Comparison of ENCODE assay signal across 14 cellular contexts in genomic region chr22:37295213-37295886, GRCh38. TPM values are rescaled to one million over a fixed set of nuclear protein-coding genes. Genes with fewer than 3 reads are reported as not detected.
A peak's percentile ranks its signal among the peaks of the same experiment; 100 is the strongest.
DNase-seq lines count a peak whose midpoint lies in the region; ATAC-seq, FAIRE-seq and TF ChIP-seq lines count a peak whose summit lies in the region.
"Had no signal": no experiment of that assay in that cellular context is flagged by ENCODE, and none has a peak within 500 bp of the region (broad histone marks: within the 10 kb centered on the region; RNA-seq: fewer than 3 reads in every experiment).

No MANE protein-coding gene starts in this region.

- H3K9me3 Mint-ChIP-seq in activated naive CD4-positive, alpha-beta T cell treated with anti-CD3 and anti-CD28 coated beads, Interleukin-2, amount 10 ng/mL, durations not matched to agents 7 days and 5 days: peaks cover 2% of the 10 kb centered on the region
- H3K9me3 Mint-ChIP-seq: type B pancreatic cell had no signal

- no peak overlapping the region; the same call in 1 of the 2 replicates for H2BK15ac ChIP-seq in H1 (ENCODE audit: low read length)

- peaks cover 84% of the 10 kb centered on the region for H3K4me1 Mint-ChIP-seq in activated naive CD4-positive, alpha-beta T cell treated with anti-CD3 and anti-CD28 coated beads, Interleukin-2, amount 10 ng/mL, durations not matched to agents 7 days and 5 days

- no peak overlapping the region for H3K56ac ChIP-seq in H1 (replicated peaks; ENCODE audit: insufficient read length, low read depth, low read length)

- no peak for ATAC-seq in HG03442 (IDR thresholded peaks at IDR 0.05; ENCODE audit: unreplicated experiment)

- H3K4ac ChIP-seq in H1 (replicated peaks; ENCODE audit: insufficient read length, low read depth, low read length): no peak overlapping the region

- peaks cover 17% of the 10 kb centered on the region for H3K4me1 ChIP-seq in OCI-LY7 (ENCODE audit: insufficient read depth, low read length, poor library complexity, severe bottlenecking)
- peaks cover 0 to 6% (median 3%) of the 10 kb centered on the region in 4 experiments; a peak in 4 of 7 replicates for H3K4me1 ChIP-seq in H1 (replicated peaks in 1 of 4; ENCODE audit: control insufficient read depth in 3 of 4, insufficient read depth in 4 of 4, low read length in 3 of 4)
- peaks cover 28% of the 10 kb centered on the region for H3K4me1 ChIP-seq in thymus (ENCODE audit: control insufficient read depth, insufficient read depth, low read length)
- H3K4me1 ChIP-seq in SK-N-SH (ENCODE audit: control insufficient read depth in 1 of 2, insufficient read depth in 2 of 2, low read depth in 1 of 2, low read length in 1 of 2): peaks cover 0 to 3% of the 10 kb centered on the region in 2 experiments; a peak in 1 of 4 replicates
- H3K4me1 ChIP-seq: SJSA1 had no signal

- H3K4me3 ChIP-seq in OCI-LY7 (ENCODE audit: low read depth, low read length, poor library complexity, severe bottlenecking) (no peak overlapping the region), H1 (ENCODE audit: extremely low read depth in 1 of 4, insufficient read depth in 2 of 4, low read depth in 3 of 4, low read length in 4 of 4) (no peak overlapping the region), thymus (ENCODE audit: low read length) (no peak overlapping the region), SK-N-SH (ENCODE audit: low read depth in 2 of 2, low read length in 1 of 2) (no peak overlapping the region)
- H3K4me3 ChIP-seq: coronary artery, SJSA1 had no signal

- H2AFZ ChIP-seq in OCI-LY7 (ENCODE audit: low read length) (peak overlapping the region; percentile 5; the same call in 1 of the 2 replicates), H1 (ENCODE audit: low read length) (no peak overlapping the region), SK-N-SH (ENCODE audit: low read depth) (no peak overlapping the region)

- TF ChIP-seq EP300 in H1 (IDR thresholded peaks at IDR 0.05; ENCODE audit: borderline replicate concordance in 1 of 2, low read depth in 2 of 2, low read length in 2 of 2) (no peak), SK-N-SH (IDR thresholded peaks at IDR 0.05; ENCODE audit: borderline replicate concordance in 1 of 2, low read depth in 1 of 2, low read length in 1 of 2) (no peak)

- peak overlapping the region; percentile 84 for H3K27ac Mint-ChIP-seq in activated naive CD4-positive, alpha-beta T cell treated with anti-CD3 and anti-CD28 coated beads, Interleukin-2, amount 10 ng/mL, durations not matched to agents 7 days and 5 days
- H3K27ac Mint-ChIP-seq: type B pancreatic cell had no signal

- H3K27ac ChIP-seq in OCI-LY7 (ENCODE audit: low read depth, low read length, poor library complexity, severe bottlenecking) (peak overlapping the region; percentile 51), H1 (ENCODE audit: low read depth, low read length) (no peak overlapping the region), thymus (ENCODE audit: low read depth) (peak overlapping the region; percentile 91), SK-N-SH (ENCODE audit: low read depth in 2 of 2, low read length in 1 of 2) (no peak overlapping the region)
- H3K27ac ChIP-seq: coronary artery, epithelial cell of prostate, SJSA1 had no signal

- H3K18ac ChIP-seq in H1 (ENCODE audit: extremely low read depth, low read length): no peak overlapping the region

- no peak for TF ChIP-seq POLR2A in H1 (IDR thresholded peaks at IDR 0.05; ENCODE audit: control extremely low read depth in 1 of 2, low read depth in 2 of 2, low read length in 2 of 2)

- no peaks in the 10 kb centered on the region for H3K79me2 ChIP-seq in OCI-LY7 (ENCODE audit: insufficient read depth, low read depth, low read length)
- no peaks in the 10 kb centered on the region for H3K79me2 ChIP-seq in H1 (ENCODE audit: control insufficient read depth in 1 of 2, insufficient read depth in 2 of 2, low read length in 2 of 2)
- no peaks in the 10 kb centered on the region for H3K79me2 ChIP-seq in SK-N-SH (ENCODE audit: insufficient read depth)

- H2AK5ac ChIP-seq in H1 (ENCODE audit: low read depth, low read length): no peak overlapping the region

- peaks cover 87% of the 10 kb centered on the region for H3K36me3 Mint-ChIP-seq in activated naive CD4-positive, alpha-beta T cell treated with anti-CD3 and anti-CD28 coated beads, Interleukin-2, amount 10 ng/mL, durations not matched to agents 7 days and 5 days
- H3K36me3 Mint-ChIP-seq: type B pancreatic cell had no signal

- no peak overlapping the region; the same call in 1 of the 2 replicates for H4K8ac ChIP-seq in H1 (ENCODE audit: extremely low read depth, insufficient read depth, low read length)

- H3F3A ChIP-seq in SK-N-SH (replicated peaks; ENCODE audit: insufficient read depth): no peaks in the 10 kb centered on the region

- DNase-seq in activated naive CD4-positive, alpha-beta T cell treated with anti-CD3 and anti-CD28 coated beads, Interleukin-2, amount 10 ng/mL, durations not matched to agents 7 days and 5 days: peak; percentile 50
- DNase-seq in activated naive CD4-positive, alpha-beta T cell treated with Interleukin-2 at 50 U/mL for 16 hours: no peak
- peak; percentile 64 for DNase-seq in OCI-LY7 (ENCODE audit: low spot score)
- DNase-seq in H1 (ENCODE audit: low read depth in 1 of 2, low spot score in 2 of 2): no peak
- no peak for DNase-seq in NK-92 treated with Interleukin-12 subunit alpha and Interleukin-12 subunit beta, amount 100 ng/mL, for 24 hours (lab: John Stamatoyannopoulos, UW)
- no peak for DNase-seq in SK-N-SH
- DNase-seq: NCI-H1417; stimulated activated CD4-positive, alpha-beta T cell treated with anti-CD3 and anti-CD28 coated beads, Interleukin-4, amount 100 ng/mL, for 1 hour had no signal

- no peak overlapping the region for H4K91ac ChIP-seq in H1 (replicated peaks; ENCODE audit: insufficient read length, low read length)

- H3K9ac ChIP-seq in H1 (replicated peaks in 1 of 4; ENCODE audit: extremely low read depth in 1 of 4, low read depth in 3 of 4, low read length in 3 of 4): no peak overlapping the region
- H3K9ac ChIP-seq in SK-N-SH: no peak overlapping the region

- no peaks in the 10 kb centered on the region for H3K27me3 Mint-ChIP-seq in activated naive CD4-positive, alpha-beta T cell treated with anti-CD3 and anti-CD28 coated beads, Interleukin-2, amount 10 ng/mL, durations not matched to agents 7 days and 5 days

- no peak for FAIRE-seq in H1 (lab: Jason Lieb, UNC)

- intact Hi-C loops in OCI-LY7 (cut with micrococcal nuclease; ENCODE audit: unreplicated experiment): no loop called here

- H4K20me1 ChIP-seq in OCI-LY7 (ENCODE audit: insufficient read depth, low read length) (no peaks in the 10 kb centered on the region), H1 (replicated peaks in 1 of 2; ENCODE audit: control insufficient read depth in 1 of 2, insufficient read depth in 2 of 2, low read length in 2 of 2) (no peaks in the 10 kb centered on the region), SK-N-SH (ENCODE audit: insufficient read depth) (no peaks in the 10 kb centered on the region)

- CTCF ChIA-PET in activated naive CD4-positive, alpha-beta T cell treated with anti-CD3 and anti-CD28 coated beads, Interleukin-2, amount 10 ng/mL, durations not matched to agents 7 days and 5 days (lab: Charles Lee): interaction anchor here (1.2 to 1.3 kb wide), 2 partner anchors 11 to 28 kb away, joined by 3 to 4 read pairs; no protein-coding TSS in a partner anchor
- CTCF ChIA-PET in OCI-LY7 (lab: Charles Lee; ENCODE audit: unreplicated experiment) (interaction anchor here (0.5 kb wide), 1 partner anchor 108 kb away, joined by 3 read pairs; no protein-coding TSS in a partner anchor), H1 (lab: Charles Lee; ENCODE audit: partially characterized antibody) (interaction anchor here (1.6 to 2.7 kb wide), 5 partner anchors 9 to 133 kb away, joined by 5 to 17 read pairs (median 6); partner anchors contain the start of gene CYTH4), SK-N-SH (lab: Yijun Ruan, JAX) (interaction anchor here (1.0 to 1.4 kb wide), 2 partner anchors 21 to 133 kb away, joined by 3 to 5 read pairs; no protein-coding TSS in a partner anchor)

- H2BK5ac ChIP-seq in H1 (ENCODE audit: low read depth, low read length): no peak overlapping the region

- POLR2A ChIA-PET in OCI-LY7 (lab: Charles Lee) (interaction anchor here (0.5 kb wide), 1 partner anchor 129 kb away, joined by 3 read pairs; no protein-coding TSS in a partner anchor), H1 (lab: Charles Lee; ENCODE audit: partially characterized antibody) (no interaction called here), SK-N-SH (lab: Yijun Ruan, JAX) (no interaction called here)

- no peak overlapping the region for H2BK120ac ChIP-seq in H1 (replicated peaks; ENCODE audit: low read depth, low read length)

- no peak overlapping the region for H3K14ac ChIP-seq in H1 (ENCODE audit: insufficient read length)

- H3K79me1 ChIP-seq in H1 (ENCODE audit: low read depth, low read length): no peaks in the 10 kb centered on the region

- no peak overlapping the region for H4K5ac ChIP-seq in H1 (ENCODE audit: insufficient read length, low read depth, low read length)

- BruUV-seq in OCI-LY7 (replicated peaks; lab: Mats Ljungman, UMichigan): no TSS peak

- TF ChIP-seq CTCF in OCI-LY7 (conservative IDR thresholded peaks at IDR 0.05; ENCODE audit: low read length) (no peak), H1 (IDR thresholded peaks at IDR 0.05; ENCODE audit: control extremely low read depth in 1 of 3, insufficient read depth in 1 of 3, low read depth in 1 of 3, low read length in 3 of 3) (no peak), SK-N-SH (IDR thresholded peaks at IDR 0.05) (no peak)

- peaks cover 6% of the 10 kb centered on the region for H3K9me3 ChIP-seq in OCI-LY7 (ENCODE audit: low read length)
- H3K9me3 ChIP-seq in H1 (ENCODE audit: insufficient read depth in 2 of 2, low read depth in 1 of 2, low read length in 1 of 2): peaks cover 0 to 5% of the 10 kb centered on the region in 2 experiments; a peak in 2 of 4 replicates
- no peaks in the 10 kb centered on the region for H3K9me3 ChIP-seq in thymus (ENCODE audit: control insufficient read depth)
- no peaks in the 10 kb centered on the region for H3K9me3 ChIP-seq in SK-N-SH
- H3K9me3 ChIP-seq: SJSA1 had no signal

- peaks cover 58% of the 10 kb centered on the region for H3K36me3 ChIP-seq in OCI-LY7 (ENCODE audit: insufficient read depth, low read length)
- H3K36me3 ChIP-seq in H1 (ENCODE audit: control insufficient read depth in 2 of 4, insufficient read depth in 4 of 4, low read length in 3 of 4): no peaks in the 10 kb centered on the region
- H3K36me3 ChIP-seq in thymus (ENCODE audit: control insufficient read depth, insufficient read depth): peaks cover 57% of the 10 kb centered on the region
- no peaks in the 10 kb centered on the region for H3K36me3 ChIP-seq in SK-N-SH (replicated peaks in 1 of 2; ENCODE audit: control insufficient read depth in 1 of 2, insufficient read depth in 2 of 2, low read length in 1 of 2)
- H3K36me3 ChIP-seq: SJSA1 had no signal

- H3K27me3 ChIP-seq in H1 (replicated peaks in 1 of 4; ENCODE audit: control insufficient read depth in 3 of 4, extremely low read depth in 1 of 4, insufficient read depth in 3 of 4, low read length in 3 of 4) (no peaks in the 10 kb centered on the region; a peak in 1 of 7 replicates), thymus (ENCODE audit: control insufficient read depth, insufficient read depth) (no peaks in the 10 kb centered on the region), SK-N-SH (ENCODE audit: insufficient read depth) (no peaks in the 10 kb centered on the region)
- H3K27me3 ChIP-seq: SJSA1 had no signal

- H2BK12ac ChIP-seq in H1 (ENCODE audit: low read depth, low read length): 0 out of 2 replicates have a peak overlapping the region, but pooled peaks have one; percentile 55

- TF ChIP-seq RAD21 in H1 (IDR thresholded peaks at IDR 0.05 in 1 of 2, conservative IDR thresholded peaks at IDR 0.05 in 1 of 2; ENCODE audit: low read depth in 2 of 2, low read length in 2 of 2): no peak
- no peak for TF ChIP-seq RAD21 in SK-N-SH (IDR thresholded peaks at IDR 0.05; ENCODE audit: low read length)

- H3K23me2 ChIP-seq in H1 (ENCODE audit: low read depth, low read length): no peaks in the 10 kb centered on the region; the same call in 1 of the 2 replicates

- 82% methylated on average over 18 of the region's 18 CpGs; no CpG with 5 or more reads in 1 of the 2 experiments for WGBS in H1 (ENCODE audit: extremely low coverage in 1 of 2, insufficient coverage in 1 of 2, insufficient read length in 1 of 2, insufficient replicate concordance in 2 of 2, low coverage in 1 of 2, low lambda C conversion rate in 2 of 2, missing lambda C conversion rate in 1 of 2), 2 experiments
- WGBS in thymus: 32% methylated on average over 18 of the region's 18 CpGs
- WGBS in SK-N-SH (ENCODE audit: low lambda C conversion rate): 74% methylated on average over 14 of the region's 18 CpGs

- no peak overlapping the region for H2BK20ac ChIP-seq in H1 (ENCODE audit: low read length)

- no peak overlapping the region for H3K23ac ChIP-seq in H1 (ENCODE audit: insufficient read length)

- no peak overlapping the region for H3K4me3 Mint-ChIP-seq in activated naive CD4-positive, alpha-beta T cell treated with anti-CD3 and anti-CD28 coated beads, Interleukin-2, amount 10 ng/mL, durations not matched to agents 7 days and 5 days
- H3K4me3 Mint-ChIP-seq: type B pancreatic cell had no signal

- H3K4me2 ChIP-seq in OCI-LY7 (ENCODE audit: low read length) (peak overlapping the region; percentile 55), H1 (ENCODE audit: insufficient read depth in 1 of 2, low read depth in 2 of 2, low read length in 2 of 2) (no peak overlapping the region), SK-N-SH (no peak overlapping the region)

- H3K9me2 ChIP-seq in OCI-LY7 (ENCODE audit: insufficient read depth, low read length): no peaks in the 10 kb centered on the region
- no peaks in the 10 kb centered on the region for H3K9me2 ChIP-seq in SK-N-SH

RNA-seq across cellular contexts. Expression of gene CYTH4, which starts 13.0 kb away (rescaled TPM):
- total RNA-seq in OCI-LY7 (2014; rRNA removed; shearing (Covaris generic)): 20.6 and 35.0 TPM in 2 replicates
- total RNA-seq in OCI-LY7 (2022): 24.8 and 28.1 TPM in 2 replicates
- total RNA-seq in H1 (2021; fragmentation: NEBNext Ultra II Directional; extraction: Animal tissue kit (Norgen Biotek cat#: 25700)): not detected in 2 replicates
- polyA plus RNA-seq in H1 (2011; rRNA removed) (0.08 and 0.09 TPM in 2 replicates), thymus (54.6 TPM), SK-N-SH (2012; rRNA removed) (0.03 and 0.07 TPM in 2 replicates)
- 0.43 TPM for polyA plus RNA-seq in H1 (2011; cell fraction: cytosol; rRNA removed)
- polyA plus RNA-seq in H1 (2011; cell fraction: nucleus; rRNA removed): 0.16 TPM
- 0.07 to 0.11 TPM in 2 of 4 replicates, not detected in the others for polyA plus RNA-seq in H1 (2012, experiment 1 of 2)
- polyA plus RNA-seq in H1 (2012, experiment 2 of 2): not detected
- polyA plus RNA-seq in H1 (2013, experiment 1 of 2): 0.02 TPM
- polyA plus RNA-seq in H1 (2013, experiment 2 of 2): 0.04 TPM
- 0.10 TPM in 1 of 2 replicates, not detected in the other for polyA minus RNA-seq in H1 (2011; rRNA and poly(A)+ RNA removed)
- polyA minus RNA-seq in H1 (2011; cell fraction: cytosol; rRNA and poly(A)+ RNA removed): not detected
- not detected for polyA minus RNA-seq in H1 (2011; cell fraction: nucleus; rRNA and poly(A)+ RNA removed)
- 0.01 and 0.04 TPM in 2 replicates for polyA plus RNA-seq in SK-N-SH (2012; cell fraction: cytosol; rRNA removed)
- 0.08 and 0.13 TPM in 2 replicates for polyA plus RNA-seq in SK-N-SH (2012; cell fraction: nucleus; rRNA removed)

RNA-seq across cellular contexts. Expression of gene RAC2, which starts 51.3 kb away (rescaled TPM):
- total RNA-seq in OCI-LY7 (2014; rRNA removed; shearing (Covaris generic)): 91.5 and 142 TPM in 2 replicates
- total RNA-seq in OCI-LY7 (2022): 321 and 331 TPM in 2 replicates
- total RNA-seq in H1 (2021; fragmentation: NEBNext Ultra II Directional; extraction: Animal tissue kit (Norgen Biotek cat#: 25700)): 2.1 and 2.3 TPM in 2 replicates
- polyA plus RNA-seq in H1 (2011; rRNA removed) (4.3 and 6.1 TPM in 2 replicates), thymus (206 TPM), SK-N-SH (2012; rRNA removed) (22.6 and 29.9 TPM in 2 replicates)
- 1.5 TPM for polyA plus RNA-seq in H1 (2011; cell fraction: cytosol; rRNA removed)
- 6.4 TPM for polyA plus RNA-seq in H1 (2011; cell fraction: nucleus; rRNA removed)
- polyA plus RNA-seq in H1 (2012, experiment 1 of 2): 1.6 to 3.7 TPM (median 2.8 TPM) in 4 replicates
- 1.8 TPM for polyA plus RNA-seq in H1 (2012, experiment 2 of 2)
- polyA plus RNA-seq in H1 (2013, experiment 1 of 2): 4.4 TPM
- 4.1 TPM for polyA plus RNA-seq in H1 (2013, experiment 2 of 2)
- 1.7 and 2.9 TPM in 2 replicates for polyA minus RNA-seq in H1 (2011; rRNA and poly(A)+ RNA removed)
- 3.2 TPM for polyA minus RNA-seq in H1 (2011; cell fraction: cytosol; rRNA and poly(A)+ RNA removed)
- polyA minus RNA-seq in H1 (2011; cell fraction: nucleus; rRNA and poly(A)+ RNA removed): 3.7 TPM
- 14.6 and 19.9 TPM in 2 replicates for polyA plus RNA-seq in SK-N-SH (2012; cell fraction: cytosol; rRNA removed)
- polyA plus RNA-seq in SK-N-SH (2012; cell fraction: nucleus; rRNA removed): 20.3 and 21.2 TPM in 2 replicates

Comparison
In these comparisons a context has a peak if more than half of its experiments do, and no peak if none do; other contexts are left out.
1. DNase-seq: peak in activated naive CD4-positive, alpha-beta T cell treated with anti-CD3 and anti-CD28 coated beads, Interleukin-2, amount 10 ng/mL, durations not matched to agents 7 days and 5 days (single experiment) and OCI-LY7 (single experiment); none in activated naive CD4-positive, alpha-beta T cell treated with Interleukin-2 at 50 U/mL for 16 hours (single experiment), H1 (0 of 2), NK-92 treated with Interleukin-12 subunit alpha and Interleukin-12 subunit beta, amount 100 ng/mL, for 24 hours (single experiment) and SK-N-SH (single experiment).
2. H3K27ac ChIP-seq: peak in OCI-LY7 (single experiment) and thymus (single experiment); none in H1 (single experiment) and SK-N-SH (0 of 2).
3. RNA of gene CYTH4, which starts 13.0 kb away (polyA plus RNA-seq): 54.6 TPM in thymus (single experiment); 0.02 to 0.43 TPM in H1 and 0.01 to 0.13 TPM in SK-N-SH; every median in the first group is over 10 times any median in the second.